Comparison of ENCODE assay signal across 20 cellular contexts in genomic region chr3:144564011-144564410, GRCh38.
"Had no signal": no experiment of that assay in that cellular context is flagged by ENCODE, and none has a peak within 500 bp of the region (broad histone marks: within the 10 kb centered on the region; RNA-seq: fewer than 3 reads in every experiment).

No MANE protein-coding gene starts in this region.

- H3K9me3 ChIP-seq: esophagus muscularis mucosa, neutrophil, spleen, testis, tibial nerve, upper lobe of right lung had no signal

- H3K4me3 ChIP-seq: esophagus muscularis mucosa, hepatocyte, spleen, testis, tibial nerve, upper lobe of right lung had no signal

- H3K36me3 ChIP-seq: esophagus muscularis mucosa, neutrophil, spleen, tibial nerve, upper lobe of right lung had no signal

- H3K4me2 ChIP-seq: hepatocyte had no signal

- H3K27me3 ChIP-seq: esophagus muscularis mucosa, hepatocyte, neutrophil, spleen, testis, tibial nerve, upper lobe of right lung had no signal

- H2AFZ ChIP-seq: hepatocyte had no signal

- H3K79me2 ChIP-seq: hepatocyte had no signal

- H3K4me1 ChIP-seq: esophagus muscularis mucosa, spleen, testis, tibial nerve, upper lobe of right lung had no signal

- DNase-seq: cortex of kidney; effector memory CD4-positive, alpha-beta T cell; foreskin fibroblast; head of caudate nucleus; mammary epithelial cell; naive thymus-derived CD8-positive, alpha-beta T cell; posterior cingulate gyrus; right cardiac atrium; spleen; stimulated activated CD4-positive, alpha-beta T cell treated with anti-CD3 and anti-CD28 coated beads, Interleukin-15, amount 100 ng/mL, for 24 hours; stimulated activated CD4-positive, alpha-beta T cell treated with anti-CD3 and anti-CD28 coated beads, Interleukin-1b, Interleukin-23, amount 100 ng/mL, for 48 hours; stimulated activated CD4-positive, alpha-beta T cell treated with anti-CD3 and anti-CD28 coated beads, Interleukin-4, amount 100 ng/mL, for 24 hours; testis; upper lobe of right lung had no signal

- FAIRE-seq: endometrium had no signal

- H3K27ac ChIP-seq: epithelial cell of prostate, esophagus muscularis mucosa, hepatocyte, neutrophil, spleen, testis, tibial nerve, upper lobe of right lung had no signal
